In the genomic region with DNA sequence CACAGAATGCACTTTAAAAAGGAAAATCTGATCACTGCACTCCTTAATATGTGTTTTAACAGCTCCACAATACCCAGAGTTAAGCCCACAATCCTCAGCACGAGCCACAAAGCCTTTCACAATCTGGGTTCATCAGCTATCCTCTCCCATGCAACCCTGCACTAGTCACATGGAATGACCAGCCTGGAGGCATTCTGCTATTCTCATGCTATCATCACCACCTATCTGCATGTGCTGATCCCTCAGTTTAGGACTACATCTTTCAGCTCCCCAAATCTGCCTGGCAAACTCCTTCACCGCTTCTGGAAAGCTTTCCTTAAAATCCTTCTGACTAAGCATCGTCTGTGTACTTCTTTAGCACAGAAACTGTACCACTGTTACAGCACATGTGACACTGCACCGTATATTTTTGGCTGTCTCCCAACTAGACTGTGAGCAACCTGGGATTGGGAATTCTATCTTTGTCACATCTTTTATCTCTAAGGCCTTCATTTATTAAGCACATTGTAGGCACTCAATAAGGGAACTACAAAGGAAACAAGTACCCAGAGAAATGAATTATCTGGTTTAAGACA, we compare ENCODE assay signal across 24 cellular contexts. TPM values are rescaled to one million over a fixed set of nuclear protein-coding genes. Genes with fewer than 3 reads are reported as not detected.
A peak's percentile ranks its signal among the peaks of the same experiment; 100 is the strongest.
DNase-seq lines count a peak whose midpoint lies in the region; ATAC-seq, FAIRE-seq and TF ChIP-seq lines count a peak whose summit lies in the region.
"Had no signal": no experiment of that assay in that cellular context is flagged by ENCODE, and none has a peak within 500 bp of the region (broad histone marks: within the 10 kb centered on the region; RNA-seq: fewer than 3 reads in every experiment).

No MANE protein-coding gene starts in this region.

- 0 out of 2 replicates have a peak, but pooled peaks cover 2% of the 10 kb centered on the region for H4K20me1 ChIP-seq in HepG2 (ENCODE audit: insufficient read depth, low read length)
- H4K20me1 ChIP-seq: BLaER1 had no signal

- H3K36me3 ChIP-seq in HepG2 (replicated peaks in 1 of 2; ENCODE audit: control insufficient read depth in 1 of 2, insufficient read depth in 2 of 2, low read length in 2 of 2): peaks cover 3 to 60% of the 10 kb centered on the region in 2 experiments
- peaks cover under 1 to 51% (median 2%) of the 10 kb centered on the region in 4 donors for H3K36me3 ChIP-seq in right lobe of liver

- H3K4me2 ChIP-seq in HepG2 (ENCODE audit: low read depth, low read length): no peak overlapping the region
- H3K4me2 ChIP-seq: BLaER1, PC-9 had no signal

- no peak for DNase-seq in HepG2 (ENCODE audit: low spot score)
- DNase-seq in right lobe of liver: no peak
- DNase-seq in HFFc6: no peak
- DNase-seq in epidermal melanocyte (ENCODE audit: insufficient read length, low spot score): peak; percentile 16
- DNase-seq in superior temporal gyrus (ENCODE audit: extremely low spot score): peak; percentile 23
- no peak for DNase-seq in SW480 (ENCODE audit: low spot score)
- DNase-seq: Calu3; CD4-positive, alpha-beta memory T cell; H7; KBM-7; NCI-H1105; NCI-H146; NCI-H2029; NCI-H2227 treated with DMSO at 0.1 percent for 48 hours; NCI-H510A; NCI-H748 treated with DMSO at 0.1 percent for 48 hours; PC-9; RPMI8226; SHP77 had no signal

- TF ChIP-seq CTCF in HepG2 (CRISPR knock-in tag; IDR thresholded peaks at IDR 0.05): no peak
- no peak for TF ChIP-seq CTCF in right lobe of liver (IDR thresholded peaks at IDR 0.05)
- TF ChIP-seq CTCF in HFFc6 (IDR thresholded peaks at IDR 0.05): no peak

- no peaks in the 10 kb centered on the region for H3K79me2 ChIP-seq in HepG2 (ENCODE audit: insufficient read depth, low read length)

- in situ Hi-C loops in HepG2 (cut with HindIII; ENCODE audit: extremely low pct_ligation_motif_present, low pct_unique_long_range_greater_than_20kb): no loop called here

- no peak overlapping the region for H2AFZ ChIP-seq in HepG2 (ENCODE audit: low read length)
- H2AFZ ChIP-seq: PC-9 had no signal

- ATAC-seq in HepG2 (peak; percentile 7; the same call in 1 of the 3 replicates), right lobe of liver (no peak), GM18873 (IDR thresholded peaks at IDR 0.05; ENCODE audit: low FRiP score, unreplicated experiment) (no peak), HG03439 (IDR thresholded peaks at IDR 0.05; ENCODE audit: unreplicated experiment) (no peak)

- TF ChIP-seq RAD21 in HepG2 (CRISPR knock-in tag; IDR thresholded peaks at IDR 0.05): no peak

- CTCF ChIA-PET in HepG2 (lab: Yijun Ruan, JAX; ENCODE audit: low intra/inter-chr PET ratio, low total read pairs): no interaction called here

- no peaks in the 10 kb centered on the region for H3K9me3 ChIP-seq in HepG2 (ENCODE audit: low read length)
- peaks cover 0 to 4% (median 0%) of the 10 kb centered on the region in 4 donors for H3K9me3 ChIP-seq in right lobe of liver
- H3K9me3 ChIP-seq: BLaER1 had no signal

- H3K9ac ChIP-seq in HepG2 (ENCODE audit: insufficient read depth, low read depth, low read length): no peak overlapping the region
- H3K9ac ChIP-seq: BLaER1 had no signal

- H3K4me1 Mint-ChIP-seq in HFFc6 (ENCODE audit: low read depth): 0 out of 2 replicates have a peak, but pooled peaks cover 6% of the 10 kb centered on the region

- H3K27ac Mint-ChIP-seq in HFFc6: peak overlapping the region; percentile 33; the same call in 1 of the 2 replicates

- H3K27me3 ChIP-seq in HepG2 (ENCODE audit: control insufficient read depth in 1 of 2, insufficient read depth in 2 of 2, low read length in 2 of 2): no peaks in the 10 kb centered on the region; a peak in 1 of 5 replicates
- no peaks in the 10 kb centered on the region for H3K27me3 ChIP-seq in right lobe of liver
- H3K27me3 ChIP-seq: BLaER1 had no signal

- FAIRE-seq in HepG2 (lab: Jason Lieb, UNC): no peak

- WGBS in HepG2 (ENCODE audit: low lambda C conversion rate): 95% methylated on average over 4 of the region's 4 CpGs
- WGBS in right lobe of liver (ENCODE audit: insufficient coverage, low coverage, low lambda C conversion rate, missing lambda C conversion rate): 66% methylated on average over 4 of the region's 4 CpGs

- no peak overlapping the region for H3K4me3 Mint-ChIP-seq in HFFc6
- H3K4me3 Mint-ChIP-seq: CD4-positive, alpha-beta memory T cell had no signal

- H3K4me3 ChIP-seq in HepG2 (replicated peaks in 1 of 3; ENCODE audit: insufficient read depth in 1 of 3, low read depth in 2 of 3, low read length in 3 of 3): no peak overlapping the region
- no peak overlapping the region for H3K4me3 ChIP-seq in right lobe of liver
- H3K4me3 ChIP-seq: BLaER1, PC-9, SK-N-MC had no signal

- POLR2A ChIA-PET in HepG2 (lab: Yijun Ruan, JAX): no interaction called here

- no peak overlapping the region for H3K27ac ChIP-seq in HepG2 (ENCODE audit: extremely low read length, insufficient read depth, low read length)
- no peak overlapping the region for H3K27ac ChIP-seq in right lobe of liver
- H3K27ac ChIP-seq: BLaER1, HL-60, PC-9, SK-N-MC had no signal

- intact Hi-C loops in HepG2 (cut with micrococcal nuclease; ENCODE audit: unreplicated experiment): no loop called here
- intact Hi-C loops in right lobe of liver (cut with DNase I): no loop called here

- peaks cover 18% of the 10 kb centered on the region for H3K36me3 Mint-ChIP-seq in HFFc6 (ENCODE audit: low read depth)

- H3K27me3 Mint-ChIP-seq in HFFc6 (ENCODE audit: insufficient read depth): peaks cover 2% of the 10 kb centered on the region; the same call in 1 of the 2 replicates
- H3K27me3 Mint-ChIP-seq: CD4-positive, alpha-beta memory T cell had no signal

- no peaks in the 10 kb centered on the region for H3K9me3 Mint-ChIP-seq in HFFc6

- TF ChIP-seq EP300 in HepG2 (IDR thresholded peaks at IDR 0.05; ENCODE audit: low read depth in 2 of 2, low read length in 2 of 2) (no peak), HepG2 (CRISPR knock-in tag; IDR thresholded peaks at IDR 0.05; ENCODE audit: borderline replicate concordance) (no peak)

- TF ChIP-seq POLR2A in HepG2 (IDR thresholded peaks at IDR 0.05; ENCODE audit: insufficient read depth in 1 of 2, low read depth in 2 of 2, low read length in 2 of 2) (peak in 1 of 2 experiments; percentile 37; a peak in 1 of 4 replicates), right lobe of liver (IDR thresholded peaks at IDR 0.05) (no peak)

- no TSS peak for BruUV-seq in HepG2 (replicated peaks; lab: Mats Ljungman, UMichigan)

- H3K4me1 ChIP-seq in HepG2 (ENCODE audit: insufficient read depth, low read length) (peaks cover 12% of the 10 kb centered on the region; the same call in 1 of the 2 replicates), right lobe of liver (no peaks in the 10 kb centered on the region)
- H3K4me1 ChIP-seq: BLaER1 had no signal

RNA-seq across cellular contexts. Expression of a gene that starts 18.3 kb away (rescaled TPM):
- total RNA-seq in HepG2 (2016; rRNA removed; fragmentation: Illumina TruSeq; extraction: Trizol) (82.7 and 124 TPM in 2 replicates), right lobe of liver (10 to 100 TPM; 31.1 to 71.6 (median 44.4) TPM)
- total RNA-seq in HepG2 (2016; cell fraction: cytosol; rRNA removed; fragmentation: Illumina TruSeq; extraction: Trizol; ENCODE audit: low read depth): 5.1 and 6.9 TPM in 2 replicates
- 79.6 and 135 TPM in 2 replicates for total RNA-seq in HepG2 (2016; cell fraction: insoluble cytoplasmic fraction; rRNA removed; fragmentation: Illumina TruSeq; extraction: Trizol)
- 24.9 and 26.4 TPM in 2 replicates for total RNA-seq in HepG2 (2016; cell fraction: membrane; rRNA removed; fragmentation: Illumina TruSeq; extraction: Trizol)
- total RNA-seq in HepG2 (2016; cell fraction: nucleus; rRNA removed; fragmentation: Illumina TruSeq; extraction: Trizol): 38.4 and 40.2 TPM in 2 replicates
- polyA plus RNA-seq in HepG2 (2011; rRNA removed): 24.9 and 35.1 TPM in 2 replicates
- polyA plus RNA-seq in HepG2 (2011; cell fraction: cytosol; rRNA removed): 7.5 and 14.6 TPM in 2 replicates
- 7.1 and 9.1 TPM in 2 replicates for polyA plus RNA-seq in HepG2 (2011; cell fraction: nucleus; rRNA removed)
- 59.9 and 64.7 TPM in 2 replicates for polyA plus RNA-seq in HepG2 (2012)
- polyA plus RNA-seq in HepG2 (2016; cell fraction: cytosol; fragmentation: Illumina TruSeq; extraction: Trizol; ENCODE audit: low read depth): 11.9 and 14.1 TPM in 2 replicates
- polyA plus RNA-seq in HepG2 (2016; cell fraction: insoluble cytoplasmic fraction; fragmentation: Illumina TruSeq; extraction: Trizol; ENCODE audit: low read depth): 199 and 224 TPM in 2 replicates
- 30.3 and 31.0 TPM in 2 replicates for polyA plus RNA-seq in HepG2 (2016; cell fraction: membrane; fragmentation: Illumina TruSeq; extraction: Trizol; ENCODE audit: low read depth)
- 76.8 and 77.3 TPM in 2 replicates for polyA plus RNA-seq in HepG2 (2016; cell fraction: nucleus; fragmentation: Illumina TruSeq; extraction: Trizol; ENCODE audit: insufficient read depth, low read depth)
- 14.2 and 14.3 TPM in 2 replicates for polyA minus RNA-seq in HepG2 (2011; rRNA and poly(A)+ RNA removed; ENCODE audit: low replicate concordance)
- polyA minus RNA-seq in HepG2 (2011; cell fraction: cytosol; rRNA and poly(A)+ RNA removed): 31.8 and 32.0 TPM in 2 replicates
- 24.5 and 26.0 TPM in 2 replicates for polyA minus RNA-seq in HepG2 (2011; cell fraction: nucleus; rRNA and poly(A)+ RNA removed)
- 100 to 1,000 TPM; 108 to 148 (median 119) TPM for total RNA-seq in HFFc6 (2021; fragmentation: NEBNext Ultra II Directional; extraction: Animal tissue kit (Norgen Biotek cat#: 25700))

RNA-seq across cellular contexts. Expression of a gene that starts 43.2 kb away (rescaled TPM):
- 10.5 and 14.2 TPM in 2 replicates for total RNA-seq in HepG2 (2016; rRNA removed; fragmentation: Illumina TruSeq; extraction: Trizol)
- 1.6 and 1.7 TPM in 2 replicates for total RNA-seq in HepG2 (2016; cell fraction: cytosol; rRNA removed; fragmentation: Illumina TruSeq; extraction: Trizol; ENCODE audit: low read depth)
- 10.8 and 14.2 TPM in 2 replicates for total RNA-seq in HepG2 (2016; cell fraction: insoluble cytoplasmic fraction; rRNA removed; fragmentation: Illumina TruSeq; extraction: Trizol)
- total RNA-seq in HepG2 (2016; cell fraction: membrane; rRNA removed; fragmentation: Illumina TruSeq; extraction: Trizol): 4.6 and 5.0 TPM in 2 replicates
- 6.9 and 9.9 TPM in 2 replicates for total RNA-seq in HepG2 (2016; cell fraction: nucleus; rRNA removed; fragmentation: Illumina TruSeq; extraction: Trizol)
- polyA plus RNA-seq in HepG2 (2011; rRNA removed): 7.2 and 9.6 TPM in 2 replicates
- polyA plus RNA-seq in HepG2 (2011; cell fraction: cytosol; rRNA removed): 5.8 and 5.9 TPM in 2 replicates
- 8.1 and 8.2 TPM in 2 replicates for polyA plus RNA-seq in HepG2 (2011; cell fraction: nucleus; rRNA removed)
- 7.2 and 8.2 TPM in 2 replicates for polyA plus RNA-seq in HepG2 (2012)
- polyA plus RNA-seq in HepG2 (2016; cell fraction: cytosol; fragmentation: Illumina TruSeq; extraction: Trizol; ENCODE audit: low read depth): 1.3 and 1.5 TPM in 2 replicates
- polyA plus RNA-seq in HepG2 (2016; cell fraction: insoluble cytoplasmic fraction; fragmentation: Illumina TruSeq; extraction: Trizol; ENCODE audit: low read depth): 15.0 and 15.7 TPM in 2 replicates
- 3.5 and 4.2 TPM in 2 replicates for polyA plus RNA-seq in HepG2 (2016; cell fraction: membrane; fragmentation: Illumina TruSeq; extraction: Trizol; ENCODE audit: low read depth)
- 17.4 and 18.7 TPM in 2 replicates for polyA plus RNA-seq in HepG2 (2016; cell fraction: nucleus; fragmentation: Illumina TruSeq; extraction: Trizol; ENCODE audit: insufficient read depth, low read depth)
- polyA minus RNA-seq in HepG2 (2011; rRNA and poly(A)+ RNA removed; ENCODE audit: low replicate concordance): 0.07 and 4.4 TPM in 2 replicates
- 5.4 and 6.0 TPM in 2 replicates for polyA minus RNA-seq in HepG2 (2011; cell fraction: cytosol; rRNA and poly(A)+ RNA removed)
- 3.7 and 5.6 TPM in 2 replicates for polyA minus RNA-seq in HepG2 (2011; cell fraction: nucleus; rRNA and poly(A)+ RNA removed)
- total RNA-seq in right lobe of liver: under 1 TPM in 4 of 6 experiments, not detected in 2; 0.11 to 0.49 (median 0.30) TPM
- under 1 TPM in 5 of 6 experiments, not detected in 1; 0.05 to 0.47 (median 0.20) TPM for total RNA-seq in HFFc6 (2021; fragmentation: NEBNext Ultra II Directional; extraction: Animal tissue kit (Norgen Biotek cat#: 25700))
- total RNA-seq: PC-9 had no signal

Comparison
In these comparisons a context has a peak if more than half of its experiments do, and no peak if none do; other contexts are left out.
1. DNase-seq: peak in epidermal melanocyte (single experiment) and superior temporal gyrus (single experiment); none in HepG2 (single experiment), right lobe of liver (0 of 3), HFFc6 (single experiment) and SW480 (single experiment).